ENCODE assay signal across 28 cellular contexts in the genomic region with DNA sequence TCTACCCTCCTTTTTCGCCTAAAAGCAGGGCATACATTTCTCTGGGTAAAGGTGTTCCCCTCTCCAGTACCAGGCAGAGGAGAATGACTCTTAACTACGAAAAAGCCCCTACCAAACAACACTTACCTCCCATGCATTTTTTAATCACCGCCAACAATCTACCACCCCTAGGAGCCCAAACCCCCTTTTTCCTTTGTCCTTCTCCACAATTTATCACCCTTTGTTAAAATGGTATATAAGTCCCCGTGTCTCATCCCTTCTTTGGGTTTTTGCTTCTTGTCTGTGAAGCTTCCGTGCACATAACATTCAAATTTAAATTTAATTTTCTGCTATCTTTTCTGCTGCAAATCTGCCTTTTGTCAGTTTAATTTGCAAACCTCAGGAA.
"Had no signal": no experiment of that assay in that cellular context is flagged by ENCODE, and none has a peak within 500 bp of the region (broad histone marks: within the 10 kb centered on the region; RNA-seq: fewer than 3 reads in every experiment).

No MANE protein-coding gene starts in this region.

- DNase-seq: activated CD4-positive, alpha-beta memory T cell treated with anti-CD3 and anti-CD28 coated beads for 36 hours; activated CD4-positive, alpha-beta T cell treated with anti-CD3 and anti-CD28 coated beads, Interleukin-2, amount 10 ng/mL, durations not matched to agents 24 days and 14 days; activated CD4-positive, CD25-positive, alpha-beta regulatory T cell treated with anti-CD3 and anti-CD28 coated beads, Interleukin-2, amount 50 U/mL, for 72 hours; activated gamma-delta T cell treated with Interleukin-2 at 50 U/mL for 16 hours; activated T-cell treated with anti-CD3 and anti-CD28 coated beads, Interleukin-2, amount 50 U/mL, for 4 hours; amniotic stem cell; dermis blood vessel endothelial cell; effector CD4-positive, alpha-beta T cell; foreskin keratinocyte; mesendoderm; natural killer cell; retina; stimulated activated CD4-positive, alpha-beta T cell treated with anti-CD3 and anti-CD28 coated beads, Interleukin-12 subunit alpha, Interleukin-12 subunit beta, amount 100 ng/mL, for 4 hours; stimulated activated CD4-positive, alpha-beta T cell treated with anti-CD3 and anti-CD28 coated beads, Interleukin-4, amount 100 ng/mL, for 1 hour; stimulated activated naive CD8-positive, alpha-beta T cell treated with anti-CD3 and anti-CD28 coated beads, Interleukin-15, Interleukin-2, amounts not matched to agents 100 U/mL and 50 U/mL, for 24 hours; T-helper 9 cell; testis; transverse colon had no signal

- H3K4me1 Mint-ChIP-seq: natural killer cell had no signal

- H3K4me1 ChIP-seq: heart right ventricle, left lung, prostate gland, testis, transverse colon had no signal

- H3K4me3 Mint-ChIP-seq: activated CD4-positive, alpha-beta memory T cell treated with anti-CD3 and anti-CD28 coated beads for 36 hours; activated CD4-positive, alpha-beta T cell treated with anti-CD3 and anti-CD28 coated beads, Interleukin-2, amount 10 ng/mL, durations not matched to agents 24 days and 14 days; activated T-cell treated with anti-CD3 and anti-CD28 coated beads, Interleukin-2, amount 50 U/mL, for 4 hours; activated T-helper 17 cell treated with anti-CD3 and anti-CD28 coated beads, Interleukin-2, amount 50 U/mL, for 72 hours; natural killer cell; T-helper 1 cell treated with Interleukin-12 subunit alpha and Interleukin-12 subunit beta and Interleukin-4 antibody, amounts not matched to agents 30 μg/mL and 1 μg/mL, for 36 hours had no signal

- H3K36me3 Mint-ChIP-seq: activated CD4-positive, alpha-beta memory T cell treated with anti-CD3 and anti-CD28 coated beads for 36 hours; natural killer cell had no signal

- H3K27ac ChIP-seq: esophagus muscularis mucosa, foreskin keratinocyte, heart right ventricle, left lung, lower lobe of right lung, testis, transverse colon, vagina had no signal

- H3K27me3 ChIP-seq: esophagus muscularis mucosa, heart right ventricle, left lung, testis, vagina had no signal

- H3K9me3 ChIP-seq: esophagus muscularis mucosa, left lung, lower lobe of right lung, prostate gland, testis, transverse colon, vagina had no signal

- H3K4me3 ChIP-seq: esophagus muscularis mucosa, heart right ventricle, left lung, lower lobe of right lung, prostate gland, skin epidermis, testis, transverse colon, vagina had no signal

- H3K27ac Mint-ChIP-seq: activated CD4-positive, alpha-beta memory T cell treated with anti-CD3 and anti-CD28 coated beads for 36 hours; activated CD4-positive, alpha-beta T cell treated with anti-CD3 and anti-CD28 coated beads, Interleukin-2, amount 10 ng/mL, durations not matched to agents 24 days and 14 days; activated T-helper 17 cell treated with anti-CD3 and anti-CD28 coated beads, Interleukin-2, amount 50 U/mL, for 72 hours; natural killer cell; T-helper 1 cell treated with Interleukin-12 subunit alpha and Interleukin-12 subunit beta and Interleukin-4 antibody, amounts not matched to agents 30 μg/mL and 1 μg/mL, for 36 hours had no signal

- H3K36me3 ChIP-seq: esophagus muscularis mucosa, heart right ventricle, left lung, lower lobe of right lung, prostate gland, transverse colon, vagina had no signal

- H3K9me3 Mint-ChIP-seq: activated CD4-positive, alpha-beta memory T cell treated with anti-CD3 and anti-CD28 coated beads for 36 hours; activated CD4-positive, alpha-beta T cell treated with anti-CD3 and anti-CD28 coated beads, Interleukin-2, amount 10 ng/mL, durations not matched to agents 24 days and 14 days; natural killer cell; T-helper 1 cell treated with Interleukin-12 subunit alpha and Interleukin-12 subunit beta and Interleukin-4 antibody, amounts not matched to agents 30 μg/mL and 1 μg/mL, for 36 hours had no signal

- ATAC-seq: activated T-cell treated with anti-CD3 and anti-CD28 coated beads, Interleukin-2, amount 50 U/mL, for 4 hours; activated T-helper 17 cell treated with anti-CD3 and anti-CD28 coated beads, Interleukin-2, amount 50 U/mL, for 72 hours; foreskin keratinocyte; heart right ventricle; left lung; lower lobe of right lung; natural killer cell; sciatic nerve; stimulated activated naive CD8-positive, alpha-beta T cell treated with anti-CD3 and anti-CD28 coated beads, Interleukin-15, Interleukin-2, amounts not matched to agents 100 U/mL and 50 U/mL, for 24 hours had no signal
